8 cellular contexts compared by ENCODE assay signal in genomic region chr2:203814661-203815540, GRCh38. TPM values are rescaled to one million over a fixed set of nuclear protein-coding genes. Genes with fewer than 3 reads are reported as not detected.
A peak's percentile ranks its signal among the peaks of the same experiment; 100 is the strongest.
DNase-seq lines count a peak whose midpoint lies in the region; ATAC-seq and FAIRE-seq lines count a peak whose summit lies in the region.

No MANE protein-coding gene starts in this region.

- H3K9me3 ChIP-seq in CD4-positive, CD25-positive, alpha-beta regulatory T cell (ENCODE audit: control insufficient read depth in 2 of 2, low read length in 2 of 2), result no peaks in the 10 kb centered on the region

- peaks cover 29% of the 10 kb centered on the region for H3K4me1 ChIP-seq in CD4-positive, CD25-positive, alpha-beta regulatory T cell (ENCODE audit: control insufficient read depth, insufficient read depth, low read length, poor library complexity, severe bottlenecking)

- no peaks in the 10 kb centered on the region for H3K27me3 ChIP-seq in CD4-positive, CD25-positive, alpha-beta regulatory T cell (ENCODE audit: control insufficient read depth, insufficient read depth, low read length)

- H3K4me1 Mint-ChIP-seq in CD4-positive, CD25-positive, alpha-beta regulatory T cell, result peaks cover 7 to 51% (median 39%) of the 10 kb centered on the region in 4 donors
- H3K4me1 Mint-ChIP-seq in memory B cell, result peaks cover 8% of the 10 kb centered on the region

- FAIRE-seq in GM19239 (lab: Jason Lieb, UNC), result peak; percentile 86

- peaks cover 5% of the 10 kb centered on the region for H3K27me3 Mint-ChIP-seq in CD4-positive, CD25-positive, alpha-beta regulatory T cell
- H3K27me3 Mint-ChIP-seq in memory B cell, result peaks cover 23% of the 10 kb centered on the region

- peak overlapping the region; percentile 36 to 96 (median 63) for H3K27ac Mint-ChIP-seq in CD4-positive, CD25-positive, alpha-beta regulatory T cell
- no peak overlapping the region for H3K27ac Mint-ChIP-seq in memory B cell

- H3K27ac ChIP-seq in CD4-positive, CD25-positive, alpha-beta regulatory T cell (ENCODE audit: insufficient read depth, low read length, poor library complexity, severe bottlenecking), result peak overlapping the region; percentile 0

- no peaks in the 10 kb centered on the region for H3K9me3 Mint-ChIP-seq in CD4-positive, CD25-positive, alpha-beta regulatory T cell
- no peaks in the 10 kb centered on the region for H3K9me3 Mint-ChIP-seq in memory B cell

- H3K36me3 ChIP-seq in CD4-positive, CD25-positive, alpha-beta regulatory T cell (ENCODE audit: control insufficient read depth, insufficient read depth, low read length), result no peaks in the 10 kb centered on the region

- H3K36me3 Mint-ChIP-seq in CD4-positive, CD25-positive, alpha-beta regulatory T cell, result no peaks in the 10 kb centered on the region
- no peaks in the 10 kb centered on the region for H3K36me3 Mint-ChIP-seq in memory B cell

- H3K4me3 ChIP-seq in CD4-positive, CD25-positive, alpha-beta regulatory T cell (ENCODE audit: low read depth, low read length), result peak overlapping the region; percentile 80

- H3K4me3 Mint-ChIP-seq in CD4-positive, CD25-positive, alpha-beta regulatory T cell, result peak overlapping the region; percentile 42 to 83 (median 72)
- H3K4me3 Mint-ChIP-seq in memory B cell, result no peak overlapping the region

- peak; percentile 34 to 89 (median 78) for DNase-seq in CD4-positive, CD25-positive, alpha-beta regulatory T cell
- peak; percentile 54 for DNase-seq in GM19239 (ENCODE audit: insufficient read length, low spot score)
- peak; percentile 49 to 83 for DNase-seq in NCI-H524 (lab: John Stamatoyannopoulos, UW)
- peak; percentile 35 for DNase-seq in activated CD4-positive, alpha-beta T cell treated with anti-CD3 and anti-CD28 coated beads for 1 hour
- DNase-seq in effector CD8-positive, alpha-beta T cell (lab: John Stamatoyannopoulos, UW), result peak; percentile 6
- peak in 1 of 2 donors; percentile 2 for DNase-seq in memory B cell (ENCODE audit: low spot score in 2 of 2)
- peak; percentile 52 for DNase-seq in stimulated activated naive CD8-positive, alpha-beta T cell treated with anti-CD3 and anti-CD28 coated beads, Interleukin-15, Interleukin-2, amounts not matched to agents 100 U/mL and 50 U/mL, for 24 hours

- peak; percentile 83 to 85 for ATAC-seq in CD4-positive, CD25-positive, alpha-beta regulatory T cell (ENCODE audit: low read depth in 2 of 2)
- ATAC-seq in HG03460 (IDR thresholded peaks at IDR 0.05; ENCODE audit: unreplicated experiment), result peak; percentile 77
- peak; percentile 48 for ATAC-seq in memory B cell (ENCODE audit: low read depth)
- ATAC-seq in stimulated activated naive CD8-positive, alpha-beta T cell treated with anti-CD3 and anti-CD28 coated beads, Interleukin-15, Interleukin-2, amounts not matched to agents 100 U/mL and 50 U/mL, for 24 hours, result peak; percentile 67

RNA-seq across cellular contexts. Expression of gene CTLA4, which starts 52.7 kb away (rescaled TPM):
- 459 TPM for total RNA-seq in CD4-positive, CD25-positive, alpha-beta regulatory T cell
- polyA plus RNA-seq in CD4-positive, CD25-positive, alpha-beta regulatory T cell, result 10 to 100 TPM; 52.1 to 79.2 (median 55.7) TPM
